Comparison of ENCODE assay signal across 22 cellular contexts in the genomic region with DNA sequence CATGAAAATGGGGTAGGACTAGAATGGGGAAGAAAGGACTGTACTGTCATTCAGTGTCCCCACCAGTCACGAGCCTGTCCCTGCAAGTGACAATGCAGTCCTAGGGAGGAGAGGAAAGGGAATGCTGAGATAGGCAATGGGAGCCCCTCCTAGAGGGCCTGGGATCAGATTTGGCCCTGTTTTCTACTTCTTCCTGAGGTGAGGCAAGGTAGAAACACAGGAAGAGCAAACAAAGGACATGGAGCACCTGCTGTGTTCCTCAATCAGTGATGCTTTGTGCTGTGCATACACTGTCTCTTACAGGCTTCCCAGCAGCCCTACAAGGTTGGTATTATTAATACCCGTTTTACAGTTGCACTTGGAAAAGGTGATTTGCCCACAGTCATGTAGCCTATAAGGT. TPM values are rescaled to one million over a fixed set of nuclear protein-coding genes. Genes with fewer than 3 reads are reported as not detected.
A peak's percentile ranks its signal among the peaks of the same experiment; 100 is the strongest.
DNase-seq lines count a peak whose midpoint lies in the region; ATAC-seq, FAIRE-seq and TF ChIP-seq lines count a peak whose summit lies in the region.
"Had no signal": no experiment of that assay in that cellular context is flagged by ENCODE, and none has a peak within 500 bp of the region (broad histone marks: within the 10 kb centered on the region; RNA-seq: fewer than 3 reads in every experiment).

No MANE protein-coding gene starts in this region.

- no peak overlapping the region for H3K9ac ChIP-seq in H1 (replicated peaks in 1 of 4; ENCODE audit: extremely low read depth in 1 of 4, low read depth in 3 of 4, low read length in 3 of 4)
- H3K9ac ChIP-seq: BLaER1 treated with 17β-estradiol and CSF1 and Interleukin-3, amounts not matched to agents 10 nM and 100 nM had no signal

- FAIRE-seq in H1 (lab: Jason Lieb, UNC) = peak; percentile 7
- FAIRE-seq: endothelial cell of umbilical vein had no signal

- no peaks in the 10 kb centered on the region for H3K79me2 ChIP-seq in H1 (ENCODE audit: control insufficient read depth in 1 of 2, insufficient read depth in 2 of 2, low read length in 2 of 2)

- POLR2A ChIA-PET in H1 (lab: Charles Lee; ENCODE audit: partially characterized antibody) = interaction anchor here (1.0 to 2.9 kb wide), 4 partner anchors 13 to 182 kb away, joined by 3 to 9 read pairs (median 3); partner anchors contain the start of genes SNRNP40 and ZCCHC17

- H3K56ac ChIP-seq in H1 (replicated peaks; ENCODE audit: insufficient read length, low read depth, low read length) = no peak overlapping the region

- H2AFZ ChIP-seq in H1 (ENCODE audit: low read length) = no peak overlapping the region

- H2BK5ac ChIP-seq in H1 (ENCODE audit: low read depth, low read length) = no peak overlapping the region

- H2BK20ac ChIP-seq in H1 (ENCODE audit: low read length) = no peak overlapping the region; the same call in 1 of the 2 replicates

- H4K91ac ChIP-seq in H1 (replicated peaks; ENCODE audit: insufficient read length, low read length) = no peak overlapping the region

- H3K14ac ChIP-seq in H1 (ENCODE audit: insufficient read length) = no peak overlapping the region

- H2AK5ac ChIP-seq in H1 (ENCODE audit: low read depth, low read length) = no peak overlapping the region

- H4K8ac ChIP-seq in H1 (ENCODE audit: extremely low read depth, insufficient read depth, low read length) = no peak overlapping the region

- TF ChIP-seq CTCF in heart left ventricle (IDR thresholded peaks at IDR 0.05) (no peak), H1 (IDR thresholded peaks at IDR 0.05; ENCODE audit: control extremely low read depth in 1 of 3, insufficient read depth in 1 of 3, low read depth in 1 of 3, low read length in 3 of 3) (no peak)

- TF ChIP-seq POLR2A in heart left ventricle (IDR thresholded peaks at IDR 0.05) (no peak), H1 (IDR thresholded peaks at IDR 0.05; ENCODE audit: control extremely low read depth in 1 of 2, low read depth in 2 of 2, low read length in 2 of 2) (peak in 1 of 2 experiments; percentile 36; a peak in 1 of 3 replicates)

- H3K36me3 ChIP-seq in heart left ventricle (peaks cover 0 to 66% (median 54%) of the 10 kb centered on the region in 9 donors), H1 (ENCODE audit: control insufficient read depth in 2 of 4, insufficient read depth in 4 of 4, low read length in 3 of 4) (peaks cover 7 to 24% (median 12%) of the 10 kb centered on the region in 4 experiments; a peak in 6 of 8 replicates)
- H3K36me3 ChIP-seq: breast epithelium had no signal

- ATAC-seq in heart left ventricle (no peak), Right ventricle myocardium superior (ENCODE audit: poor library complexity) (no peak), HG03439 (IDR thresholded peaks at IDR 0.05; ENCODE audit: unreplicated experiment) (no peak)

- peak overlapping the region; percentile 13 to 39; a peak in 2 of 4 replicates for H3K4me2 ChIP-seq in H1 (ENCODE audit: insufficient read depth in 1 of 2, low read depth in 2 of 2, low read length in 2 of 2)
- H3K4me2 ChIP-seq: BLaER1 treated with 17β-estradiol and CSF1 and Interleukin-3, amounts not matched to agents 10 nM and 100 nM had no signal

- H3K4ac ChIP-seq in H1 (replicated peaks; ENCODE audit: insufficient read length, low read depth, low read length) = no peak overlapping the region

- peaks cover 0 to 43% (median 5%) of the 10 kb centered on the region in 12 donors for H3K4me1 ChIP-seq in heart left ventricle
- H3K4me1 ChIP-seq in H1 (replicated peaks in 1 of 4; ENCODE audit: control insufficient read depth in 3 of 4, insufficient read depth in 4 of 4, low read length in 3 of 4) = peaks cover 3 to 18% (median 9%) of the 10 kb centered on the region in 4 experiments; a peak in 6 of 7 replicates
- H3K4me1 ChIP-seq: breast epithelium had no signal

- CTCF ChIA-PET in H1 (lab: Charles Lee; ENCODE audit: partially characterized antibody) = interaction anchor here (0.6 to 1.3 kb wide), 5 partner anchors 30 to 204 kb away, joined by 3 to 5 read pairs (median 3); no protein-coding TSS in a partner anchor

- no peak for TF ChIP-seq EP300 in H1 (IDR thresholded peaks at IDR 0.05; ENCODE audit: borderline replicate concordance in 1 of 2, low read depth in 2 of 2, low read length in 2 of 2)

- H3K18ac ChIP-seq in H1 (ENCODE audit: extremely low read depth, low read length) = no peak overlapping the region

- H3K27ac ChIP-seq in heart left ventricle = peak overlapping the region in 9 of 12 donors; percentile 9 to 98 (median 95)
- no peak overlapping the region for H3K27ac ChIP-seq in H1 (ENCODE audit: low read depth, low read length)
- peak overlapping the region; percentile 3 for H3K27ac ChIP-seq in substantia nigra (ENCODE audit: low read depth, low read length, poor library complexity, severe bottlenecking)
- H3K27ac ChIP-seq: BLaER1 treated with 17β-estradiol and CSF1 and Interleukin-3, amounts not matched to agents 10 nM and 100 nM; breast epithelium; RWPE1 had no signal

- no peak overlapping the region for H3K23ac ChIP-seq in H1 (ENCODE audit: insufficient read length)

- H4K20me1 ChIP-seq in H1 (replicated peaks in 1 of 2; ENCODE audit: control insufficient read depth in 1 of 2, insufficient read depth in 2 of 2, low read length in 2 of 2) = no peaks in the 10 kb centered on the region

- no peak for TF ChIP-seq RAD21 in H1 (IDR thresholded peaks at IDR 0.05 in 1 of 2, conservative IDR thresholded peaks at IDR 0.05 in 1 of 2; ENCODE audit: low read depth in 2 of 2, low read length in 2 of 2)

- DNase-seq in heart left ventricle (no peak), Right ventricle myocardium superior (no peak), NCI-H2081 (lab: John Stamatoyannopoulos, UW) (peak; percentile 10 to 80), H1 (ENCODE audit: low read depth in 1 of 2, low spot score in 2 of 2) (no peak), substantia nigra (lab: John Stamatoyannopoulos, UW) (peak in 1 of 49 donors; percentile 9), NK-92 (lab: John Stamatoyannopoulos, UW; ENCODE audit: unreplicated experiment) (no peak), glomerular visceral epithelial cell (ENCODE audit: extremely low spot score) (no peak)
- DNase-seq: ACHN; activated CD4-positive, alpha-beta T cell treated with anti-CD3 and anti-CD28 coated beads, Interleukin-2, amount 50 U/mL, for 48 hours; activated CD4-positive, CD25-positive, alpha-beta regulatory T cell; activated gamma-delta T cell; activated T-cell treated with anti-CD3 and anti-CD28 coated beads for 4 hours; dermis blood vessel endothelial cell; GOT3; NCI-H1694; T1000 had no signal

- no peaks in the 10 kb centered on the region for H3K27me3 ChIP-seq in heart left ventricle
- no peaks in the 10 kb centered on the region for H3K27me3 ChIP-seq in H1 (replicated peaks in 1 of 4; ENCODE audit: control insufficient read depth in 3 of 4, extremely low read depth in 1 of 4, insufficient read depth in 3 of 4, low read length in 3 of 4)
- H3K27me3 ChIP-seq: BLaER1 treated with 17β-estradiol and CSF1 and Interleukin-3, amounts not matched to agents 10 nM and 100 nM; breast epithelium had no signal

- 46 to 62% (median 55%) methylated on average over 2 of the region's 2 CpGs for WGBS in heart left ventricle, 4 donors
- WGBS in H1 (ENCODE audit: extremely low coverage in 1 of 2, insufficient coverage in 1 of 2, insufficient read length in 1 of 2, insufficient replicate concordance in 2 of 2, low coverage in 1 of 2, low lambda C conversion rate in 2 of 2, missing lambda C conversion rate in 1 of 2), 2 experiments = 61% methylated on average over 2 of the region's 2 CpGs; no CpG with 5 or more reads in 1 of the 2 experiments

- no peak overlapping the region for H2BK15ac ChIP-seq in H1 (ENCODE audit: low read length)

- no peaks in the 10 kb centered on the region for H3K79me1 ChIP-seq in H1 (ENCODE audit: low read depth, low read length)

- H4K5ac ChIP-seq in H1 (ENCODE audit: insufficient read length, low read depth, low read length) = no peak overlapping the region

- peak overlapping the region in 1 of 12 donors; percentile 3 for H3K4me3 ChIP-seq in heart left ventricle
- H3K4me3 ChIP-seq in H1 (ENCODE audit: extremely low read depth in 1 of 4, insufficient read depth in 2 of 4, low read depth in 3 of 4, low read length in 4 of 4) = no peak overlapping the region
- H3K4me3 ChIP-seq: BLaER1 treated with 17β-estradiol and CSF1 and Interleukin-3, amounts not matched to agents 10 nM and 100 nM; breast epithelium had no signal

- no peak overlapping the region for H2BK12ac ChIP-seq in H1 (ENCODE audit: low read depth, low read length)

- no peak overlapping the region for H2BK120ac ChIP-seq in H1 (replicated peaks; ENCODE audit: low read depth, low read length)

- intact Hi-C loops in heart left ventricle (cut with DNase I) = no loop called here
- intact Hi-C loops in Right ventricle myocardium superior (cut with DNase I) = no loop called here

- H3K23me2 ChIP-seq in H1 (ENCODE audit: low read depth, low read length) = no peaks in the 10 kb centered on the region

- H3K9me3 ChIP-seq in heart left ventricle = no peaks in the 10 kb centered on the region
- H3K9me3 ChIP-seq in H1 (ENCODE audit: insufficient read depth in 2 of 2, low read depth in 1 of 2, low read length in 1 of 2) = no peaks in the 10 kb centered on the region
- H3K9me3 ChIP-seq: BLaER1 treated with 17β-estradiol and CSF1 and Interleukin-3, amounts not matched to agents 10 nM and 100 nM; breast epithelium had no signal

RNA-seq across cellular contexts. Expression of gene FABP3, which starts 6.1 kb away (rescaled TPM):
- total RNA-seq in heart left ventricle = 1,000 to 10,000 TPM; 2,591 to 6,997 (median 5,230) TPM
- over 10,000 TPM in 1 of 2 donors, 1,000 to 10,000 TPM in 1; 4,008 to 10,560 TPM for polyA plus RNA-seq in heart left ventricle
- 4,881 TPM for total RNA-seq in Right ventricle myocardium superior
- 31.4 and 34.8 TPM in 2 replicates for total RNA-seq in H1 (2021; fragmentation: NEBNext Ultra II Directional; extraction: Animal tissue kit (Norgen Biotek cat#: 25700))
- 29.5 and 43.9 TPM in 2 replicates for polyA plus RNA-seq in H1 (2011; rRNA removed)
- polyA plus RNA-seq in H1 (2011; cell fraction: cytosol; rRNA removed) = 46.1 TPM
- polyA plus RNA-seq in H1 (2011; cell fraction: nucleus; rRNA removed) = 32.9 TPM
- polyA plus RNA-seq in H1 (2012, experiment 1 of 2) = 51.7 to 65.2 TPM (median 58.2 TPM) in 4 replicates
- 15.5 TPM for polyA plus RNA-seq in H1 (2012, experiment 2 of 2)
- polyA plus RNA-seq in H1 (2013, experiment 1 of 2) = 20.4 TPM
- 21.3 TPM for polyA plus RNA-seq in H1 (2013, experiment 2 of 2)
- 58.1 and 66.4 TPM in 2 replicates for polyA minus RNA-seq in H1 (2011; rRNA and poly(A)+ RNA removed)
- polyA minus RNA-seq in H1 (2011; cell fraction: cytosol; rRNA and poly(A)+ RNA removed) = 20.0 TPM
- 15.2 TPM for polyA minus RNA-seq in H1 (2011; cell fraction: nucleus; rRNA and poly(A)+ RNA removed)
- total RNA-seq: NCI-H460 had no signal

RNA-seq across cellular contexts. Expression of gene SERINC2, which starts 46.2 kb away (rescaled TPM):
- total RNA-seq in heart left ventricle (1 to 10 TPM in 8 of 9 donors, under 1 TPM in 1; 0.94 to 8.5 (median 2.2) TPM), Right ventricle myocardium superior (1.5 TPM)
- polyA plus RNA-seq in heart left ventricle (1 to 10 TPM; 2.7 to 5.4 TPM), H1 (2011; rRNA removed) (60.0 and 97.0 TPM in 2 replicates)
- total RNA-seq in H1 (2021; fragmentation: NEBNext Ultra II Directional; extraction: Animal tissue kit (Norgen Biotek cat#: 25700)) = 30.8 and 31.4 TPM in 2 replicates
- polyA plus RNA-seq in H1 (2011; cell fraction: cytosol; rRNA removed) = 36.3 TPM
- 49.8 TPM for polyA plus RNA-seq in H1 (2011; cell fraction: nucleus; rRNA removed)
- 18.5 to 44.5 TPM (median 39.0 TPM) in 4 replicates for polyA plus RNA-seq in H1 (2012, experiment 1 of 2)
- polyA plus RNA-seq in H1 (2012, experiment 2 of 2) = 28.2 TPM
- polyA plus RNA-seq in H1 (2013, experiment 1 of 2) = 40.3 TPM
- 43.1 TPM for polyA plus RNA-seq in H1 (2013, experiment 2 of 2)
- 16.9 and 18.9 TPM in 2 replicates for polyA minus RNA-seq in H1 (2011; rRNA and poly(A)+ RNA removed)
- 25.8 TPM for polyA minus RNA-seq in H1 (2011; cell fraction: cytosol; rRNA and poly(A)+ RNA removed)
- 14.2 TPM for polyA minus RNA-seq in H1 (2011; cell fraction: nucleus; rRNA and poly(A)+ RNA removed)

Comparison
In these comparisons a context has a peak if more than half of its experiments do, and no peak if none do; other contexts are left out.
1. DNase-seq: peak in NCI-H2081 (2 of 2); none in heart left ventricle (0 of 5), Right ventricle myocardium superior (single experiment), H1 (0 of 2), NK-92 (single experiment) and glomerular visceral epithelial cell (single experiment).
2. RNA of gene FABP3, which starts 6.1 kb away (total RNA-seq): 2,591 to 6,997 TPM in heart left ventricle and 4,881 TPM in Right ventricle myocardium superior (single experiment); 31.4 to 34.8 TPM in H1; every median in the first group is over 10 times any median in the second.